Comparison of ENCODE assay signal across 18 cellular contexts in genomic region chr16:66432429-66432828, GRCh38. TPM values are rescaled to one million over a fixed set of nuclear protein-coding genes. Genes with fewer than 3 reads are reported as not detected.
DNase-seq lines count a peak whose midpoint lies in the region; ATAC-seq, FAIRE-seq and TF ChIP-seq lines count a peak whose summit lies in the region.
"Had no signal": no experiment of that assay in that cellular context is flagged by ENCODE, and none has a peak within 500 bp of the region (broad histone marks: within the 10 kb centered on the region; RNA-seq: fewer than 3 reads in every experiment).

No MANE protein-coding gene starts in this region.

- H3K36me3 ChIP-seq in HepG2 (replicated peaks in 1 of 2; ENCODE audit: control insufficient read depth in 1 of 2, insufficient read depth in 2 of 2, low read length in 2 of 2) = no peaks in the 10 kb centered on the region
- no peaks in the 10 kb centered on the region for H3K36me3 ChIP-seq in right lobe of liver
- H3K36me3 ChIP-seq in endodermal cell (ENCODE audit: control insufficient read depth, insufficient read depth, low read length) = no peaks in the 10 kb centered on the region
- no peaks in the 10 kb centered on the region for H3K36me3 ChIP-seq in tibial artery

- H3K4me1 ChIP-seq in HepG2 (ENCODE audit: insufficient read depth, low read length) (peaks cover 74% of the 10 kb centered on the region), right lobe of liver (peaks cover 0 to 2% (median 0%) of the 10 kb centered on the region in 4 donors), endodermal cell (ENCODE audit: control insufficient read depth, insufficient read depth, low read length) (peaks cover 20% of the 10 kb centered on the region), tibial artery (peaks cover 0 to 15% (median 11%) of the 10 kb centered on the region in 4 donors)

- TF ChIP-seq RAD21 in HepG2 (CRISPR knock-in tag; IDR thresholded peaks at IDR 0.05) = no peak

- H3K36me3 Mint-ChIP-seq in endodermal cell (ENCODE audit: low read depth) = no peaks in the 10 kb centered on the region
- peaks cover 3% of the 10 kb centered on the region for H3K36me3 Mint-ChIP-seq in T-helper 17 cell (ENCODE audit: low read depth)
- H3K36me3 Mint-ChIP-seq: CD8-positive, alpha-beta memory T cell had no signal

- no peaks in the 10 kb centered on the region for H4K20me1 ChIP-seq in HepG2 (ENCODE audit: insufficient read depth, low read length)

- H3K9me3 ChIP-seq in HepG2 (ENCODE audit: low read length) (no peaks in the 10 kb centered on the region), right lobe of liver (no peaks in the 10 kb centered on the region), endodermal cell (ENCODE audit: control insufficient read depth, low read length) (no peaks in the 10 kb centered on the region), tibial artery (no peaks in the 10 kb centered on the region), T-helper 17 cell (ENCODE audit: control insufficient read depth, low read length, poor library complexity, severe bottlenecking) (no peaks in the 10 kb centered on the region)

- H3K9me3 Mint-ChIP-seq in endodermal cell = no peaks in the 10 kb centered on the region
- H3K9me3 Mint-ChIP-seq: CD8-positive, alpha-beta memory T cell; GM23338 had no signal

- H3K27ac Mint-ChIP-seq in endodermal cell (no peak overlapping the region), T-helper 17 cell (no peak overlapping the region)
- H3K27ac Mint-ChIP-seq: CD8-positive, alpha-beta memory T cell; GM23338 had no signal

- DNase-seq in DMS 273 (lab: John Stamatoyannopoulos, UW; ENCODE audit: unreplicated experiment) (peak; percentile 34), DMS 273 treated with DMSO at 0.1 percent for 48 hours (lab: John Stamatoyannopoulos, UW) (no peak), HepG2 (ENCODE audit: low spot score) (no peak), right lobe of liver (no peak), endodermal cell (peak; percentile 45), tibial artery (no peak), OCI-M2 (lab: John Stamatoyannopoulos, UW; ENCODE audit: unreplicated experiment) (no peak), T-helper 17 cell (no peak)
- DNase-seq: CD8-positive, alpha-beta memory T cell; DMS153; H7 had no signal

- FAIRE-seq in HepG2 (lab: Jason Lieb, UNC) = no peak
- FAIRE-seq: GM12878, K562 had no signal

- WGBS in HepG2 (ENCODE audit: low lambda C conversion rate) = 82% methylated on average over 5 of the region's 5 CpGs
- 73% methylated on average over 2 of the region's 5 CpGs for WGBS in right lobe of liver (ENCODE audit: insufficient coverage, low coverage, low lambda C conversion rate, missing lambda C conversion rate)
- WGBS in endodermal cell (ENCODE audit: insufficient coverage in 1 of 2, insufficient read length in 1 of 2), 2 experiments = 82 to 93% methylated on average over 2 to 5 of the region's 5 CpGs

- no peak for TF ChIP-seq EP300 in HepG2 (IDR thresholded peaks at IDR 0.05; ENCODE audit: low read depth in 2 of 2, low read length in 2 of 2)
- no peak for TF ChIP-seq EP300 in HepG2 (CRISPR knock-in tag; IDR thresholded peaks at IDR 0.05; ENCODE audit: borderline replicate concordance)

- H3K4me2 ChIP-seq in HepG2 (ENCODE audit: low read depth, low read length) = peak overlapping the region; percentile 23; the same call in 1 of the 2 replicates
- H3K4me2 ChIP-seq: GM23338 had no signal

- H3K27ac ChIP-seq in HepG2 (ENCODE audit: extremely low read length, insufficient read depth, low read length) = no peak overlapping the region
- H3K27ac ChIP-seq in right lobe of liver = no peak overlapping the region
- H3K27ac ChIP-seq in endodermal cell (ENCODE audit: low read depth, low read length) = no peak overlapping the region
- no peak overlapping the region for H3K27ac ChIP-seq in tibial artery
- H3K27ac ChIP-seq: 22Rv1, HL-60 had no signal

- H3K27me3 Mint-ChIP-seq in endodermal cell (ENCODE audit: insufficient read depth) = peaks cover 72% of the 10 kb centered on the region
- peaks cover 52% of the 10 kb centered on the region for H3K27me3 Mint-ChIP-seq in T-helper 17 cell

- no peak for TF ChIP-seq CTCF in HepG2 (CRISPR knock-in tag; IDR thresholded peaks at IDR 0.05)
- TF ChIP-seq CTCF in right lobe of liver (IDR thresholded peaks at IDR 0.05) = no peak
- no peak for TF ChIP-seq CTCF in endodermal cell (conservative IDR thresholded peaks at IDR 0.05)
- no peak for TF ChIP-seq CTCF in tibial artery (IDR thresholded peaks at IDR 0.05)

- H3K4me1 Mint-ChIP-seq in endodermal cell (peaks cover 19% of the 10 kb centered on the region), T-helper 17 cell (peaks cover 4% of the 10 kb centered on the region)

- ATAC-seq in HepG2 (no peak), right lobe of liver (no peak), T-helper 17 cell (no peak)
- ATAC-seq: GM12878, GM23338, K562 had no signal

- in situ Hi-C loops in HepG2 (cut with HindIII; ENCODE audit: extremely low pct_ligation_motif_present, low pct_unique_long_range_greater_than_20kb) = no loop called here

- intact Hi-C loops in HepG2 (cut with micrococcal nuclease; ENCODE audit: unreplicated experiment) = no loop called here
- intact Hi-C loops in right lobe of liver (cut with DNase I) = no loop called here
- intact Hi-C loops in tibial artery (cut with DNase I; ENCODE audit: low total_unique reads) = no loop called here

- peak overlapping the region; percentile 16; the same call in 1 of the 2 replicates for H3K9ac ChIP-seq in HepG2 (ENCODE audit: insufficient read depth, low read depth, low read length)
- H3K9ac ChIP-seq in endodermal cell (ENCODE audit: extremely low read depth, low read length, poor library complexity, severe bottlenecking) = no peak overlapping the region

- H3K4me3 ChIP-seq in HepG2 (replicated peaks in 1 of 3; ENCODE audit: insufficient read depth in 1 of 3, low read depth in 2 of 3, low read length in 3 of 3) (no peak overlapping the region), right lobe of liver (no peak overlapping the region), endodermal cell (ENCODE audit: low read length) (no peak overlapping the region), tibial artery (no peak overlapping the region)
- H3K4me3 ChIP-seq: GM12878, GM23338, K562 had no signal

- no peak for TF ChIP-seq POLR2A in HepG2 (IDR thresholded peaks at IDR 0.05; ENCODE audit: insufficient read depth in 1 of 2, low read depth in 2 of 2, low read length in 2 of 2)
- no peak for TF ChIP-seq POLR2A in right lobe of liver (IDR thresholded peaks at IDR 0.05)

- H2AFZ ChIP-seq in HepG2 (ENCODE audit: low read length) = no peak overlapping the region

- H3K4me3 Mint-ChIP-seq in endodermal cell (no peak overlapping the region), T-helper 17 cell (no peak overlapping the region)
- H3K4me3 Mint-ChIP-seq: CD8-positive, alpha-beta memory T cell; GM23338 had no signal

- CTCF ChIA-PET in HepG2 (lab: Yijun Ruan, JAX; ENCODE audit: low intra/inter-chr PET ratio, low total read pairs) = no interaction called here

- POLR2A ChIA-PET in HepG2 (lab: Yijun Ruan, JAX) = interaction anchor here (2.1 to 4.1 kb wide), 3 partner anchors 8 to 25 kb away, joined by 10 to 48 read pairs (median 17); no protein-coding TSS in a partner anchor

- H3K79me2 ChIP-seq in HepG2 (ENCODE audit: insufficient read depth, low read length) = no peaks in the 10 kb centered on the region

- no TSS peak for BruUV-seq in HepG2 (replicated peaks; lab: Mats Ljungman, UMichigan)

- H3K27me3 ChIP-seq in HepG2 (ENCODE audit: control insufficient read depth in 1 of 2, insufficient read depth in 2 of 2, low read length in 2 of 2) (peaks cover 4 to 23% of the 10 kb centered on the region in 2 experiments; a peak in 4 of 5 replicates), right lobe of liver (peaks cover 0 to 9% of the 10 kb centered on the region in 2 donors), endodermal cell (ENCODE audit: control insufficient read depth, insufficient read depth, low read length, poor library complexity, severe bottlenecking) (peaks cover 43% of the 10 kb centered on the region), tibial artery (peaks cover 0 to 33% of the 10 kb centered on the region in 2 donors)

TF ChIP-seq in HepG2, 621 proteins besides CTCF, POLR2A, EP300 and RAD21 (continues in another document):
- TF ChIP-seq NFKB2 (CRISPR knock-in tag; IDR thresholded peaks at IDR 0.05; ENCODE audit: borderline replicate concordance) (no peak), CREBL2 (CRISPR knock-in tag; IDR thresholded peaks at IDR 0.05; ENCODE audit: borderline replicate concordance) (no peak), ESRRA (CRISPR knock-in tag; IDR thresholded peaks at IDR 0.05; ENCODE audit: low read depth) (no peak), RXRA (CRISPR knock-in tag; IDR thresholded peaks at IDR 0.05) (0 out of 2 replicates have a peak, but pooled peaks have one; percentile 27)

RNA-seq across cellular contexts. Expression of gene BEAN1, which starts 5.3 kb away (rescaled TPM):
- total RNA-seq in HepG2 (2016; rRNA removed; fragmentation: Illumina TruSeq; extraction: Trizol) (0.29 and 0.53 TPM in 2 replicates), right lobe of liver (under 1 TPM in 3 of 6 experiments, not detected in 3; 0.09 to 0.26 (median 0.10) TPM), endodermal cell (under 1 TPM in 1 of 2 donors, not detected in 1; 0.18 TPM), T-helper 17 cell (not detected)
- 1.9 TPM in 2 replicates for total RNA-seq in HepG2 (2016; cell fraction: cytosol; rRNA removed; fragmentation: Illumina TruSeq; extraction: Trizol; ENCODE audit: low read depth)
- 0.25 and 0.54 TPM in 2 replicates for total RNA-seq in HepG2 (2016; cell fraction: insoluble cytoplasmic fraction; rRNA removed; fragmentation: Illumina TruSeq; extraction: Trizol)
- 0.56 and 1.5 TPM in 2 replicates for total RNA-seq in HepG2 (2016; cell fraction: membrane; rRNA removed; fragmentation: Illumina TruSeq; extraction: Trizol)
- total RNA-seq in HepG2 (2016; cell fraction: nucleus; rRNA removed; fragmentation: Illumina TruSeq; extraction: Trizol) = 0.65 TPM in 1 of 2 replicates, not detected in the other
- 1.4 and 3.9 TPM in 2 replicates for polyA plus RNA-seq in HepG2 (2011; rRNA removed)
- polyA plus RNA-seq in HepG2 (2011; cell fraction: cytosol; rRNA removed) = 2.0 and 2.5 TPM in 2 replicates
- 3.4 and 5.2 TPM in 2 replicates for polyA plus RNA-seq in HepG2 (2011; cell fraction: nucleus; rRNA removed)
- polyA plus RNA-seq in HepG2 (2012) = 1.6 and 4.4 TPM in 2 replicates
- polyA plus RNA-seq in HepG2 (2016; cell fraction: cytosol; fragmentation: Illumina TruSeq; extraction: Trizol; ENCODE audit: low read depth) = 2.9 and 4.2 TPM in 2 replicates
- 0.10 TPM in 1 of 2 replicates, not detected in the other for polyA plus RNA-seq in HepG2 (2016; cell fraction: insoluble cytoplasmic fraction; fragmentation: Illumina TruSeq; extraction: Trizol; ENCODE audit: low read depth)
- 2.4 and 2.8 TPM in 2 replicates for polyA plus RNA-seq in HepG2 (2016; cell fraction: membrane; fragmentation: Illumina TruSeq; extraction: Trizol; ENCODE audit: low read depth)
- 0.81 and 1.1 TPM in 2 replicates for polyA plus RNA-seq in HepG2 (2016; cell fraction: nucleus; fragmentation: Illumina TruSeq; extraction: Trizol; ENCODE audit: insufficient read depth, low read depth)
- 0.21 and 3.5 TPM in 2 replicates for polyA minus RNA-seq in HepG2 (2011; rRNA and poly(A)+ RNA removed; ENCODE audit: low replicate concordance)
- 1.7 TPM in 1 of 2 replicates, not detected in the other for polyA minus RNA-seq in HepG2 (2011; cell fraction: cytosol; rRNA and poly(A)+ RNA removed)
- 1.5 and 1.9 TPM in 2 replicates for polyA minus RNA-seq in HepG2 (2011; cell fraction: nucleus; rRNA and poly(A)+ RNA removed)
- polyA plus RNA-seq in endodermal cell (2013, experiment 1 of 2) = 0.61 TPM
- 0.33 TPM for polyA plus RNA-seq in endodermal cell (2013, experiment 2 of 2)
- total RNA-seq: A673; CD8-positive, alpha-beta memory T cell; GM12878; K562 had no signal
- polyA plus RNA-seq: BJ, GM12878, K562 had no signal

Comparison
In these comparisons a context has a peak if more than half of its experiments do, and no peak if none do; other contexts are left out.
1. DNase-seq: peak in DMS 273 (single experiment) and endodermal cell (single experiment); none in DMS 273 treated with DMSO at 0.1 percent for 48 hours (single experiment), HepG2 (single experiment), right lobe of liver (0 of 3), tibial artery (0 of 2), OCI-M2 (single experiment) and T-helper 17 cell (0 of 3).